ENCODE assay signal across 8 cellular contexts in genomic region chr1:17436380-17437174, GRCh38.
DNase-seq lines count a peak whose midpoint lies in the region; ATAC-seq lines count a peak whose summit lies in the region.

No MANE protein-coding gene starts in this region.

- H3K9ac ChIP-seq in HUES48 (ENCODE audit: low read depth, low read length) = peak overlapping the region; percentile 57

- ATAC-seq in stimulated activated memory B cell treated with anti-CD40 and anti-IgM and Interleukin-4, amounts not matched to agents 10 μg/mL and 1 μg/mL and 100 μg/mL, for 72 hours = no peak
- ATAC-seq in GM19324 (IDR thresholded peaks at IDR 0.05; ENCODE audit: low FRiP score, unreplicated experiment) = no peak

- peaks cover 11% of the 10 kb centered on the region for H3K27me3 ChIP-seq in HUES48 (ENCODE audit: control insufficient read depth, insufficient read depth, low read length)

- H3K4me1 Mint-ChIP-seq in activated naive CD8-positive, alpha-beta T cell (ENCODE audit: low read depth) = peaks cover 62% of the 10 kb centered on the region
- H3K4me1 Mint-ChIP-seq in stimulated activated memory B cell treated with anti-CD40 and anti-IgM and Interleukin-4, amounts not matched to agents 10 μg/mL and 1 μg/mL and 100 μg/mL, for 72 hours = peaks cover 60% of the 10 kb centered on the region

- peaks cover 66% of the 10 kb centered on the region for H3K4me1 ChIP-seq in HUES48 (ENCODE audit: control insufficient read depth, insufficient read depth, low read length)

- DNase-seq in NCI-H69 (lab: John Stamatoyannopoulos, UW) (no peak), NCI-H2029 (lab: John Stamatoyannopoulos, UW) (no peak), activated gamma-delta T cell treated with Interleukin-2 at 50 U/mL for 16 hours (no peak)

- peak overlapping the region; percentile 95 for H3K27ac ChIP-seq in HUES48 (ENCODE audit: low read depth, low read length)

- no peaks in the 10 kb centered on the region for H3K9me3 Mint-ChIP-seq in activated naive CD8-positive, alpha-beta T cell (ENCODE audit: low read depth)
- no peaks in the 10 kb centered on the region for H3K9me3 Mint-ChIP-seq in stimulated activated memory B cell treated with anti-CD40 and anti-IgM and Interleukin-4, amounts not matched to agents 10 μg/mL and 1 μg/mL and 100 μg/mL, for 72 hours

- H3K4me3 ChIP-seq in HUES48 (ENCODE audit: low read depth, low read length) (peak overlapping the region; percentile 95), iPS-11a (ENCODE audit: low read depth, low read length) (peak overlapping the region; percentile 58)

- no peaks in the 10 kb centered on the region for H3K9me3 ChIP-seq in HUES48 (ENCODE audit: control insufficient read depth, insufficient read depth, low read length)

- no peaks in the 10 kb centered on the region for H3K36me3 Mint-ChIP-seq in activated naive CD8-positive, alpha-beta T cell
- H3K36me3 Mint-ChIP-seq in stimulated activated memory B cell treated with anti-CD40 and anti-IgM and Interleukin-4, amounts not matched to agents 10 μg/mL and 1 μg/mL and 100 μg/mL, for 72 hours = peaks cover 17% of the 10 kb centered on the region

- H3K36me3 ChIP-seq in HUES48 (ENCODE audit: control insufficient read depth, insufficient read depth, low read length) = peaks cover 53% of the 10 kb centered on the region

- H3K27ac Mint-ChIP-seq in activated naive CD8-positive, alpha-beta T cell = peak overlapping the region; percentile 83
- peak overlapping the region; percentile 94 for H3K27ac Mint-ChIP-seq in stimulated activated memory B cell treated with anti-CD40 and anti-IgM and Interleukin-4, amounts not matched to agents 10 μg/mL and 1 μg/mL and 100 μg/mL, for 72 hours

- H3K4me3 Mint-ChIP-seq in activated naive CD8-positive, alpha-beta T cell = peak overlapping the region; percentile 83
- H3K4me3 Mint-ChIP-seq in stimulated activated memory B cell treated with anti-CD40 and anti-IgM and Interleukin-4, amounts not matched to agents 10 μg/mL and 1 μg/mL and 100 μg/mL, for 72 hours = peak overlapping the region; percentile 76

- no peaks in the 10 kb centered on the region for H3K27me3 Mint-ChIP-seq in activated naive CD8-positive, alpha-beta T cell
- H3K27me3 Mint-ChIP-seq in stimulated activated memory B cell treated with anti-CD40 and anti-IgM and Interleukin-4, amounts not matched to agents 10 μg/mL and 1 μg/mL and 100 μg/mL, for 72 hours = no peaks in the 10 kb centered on the region
